7 cellular contexts compared by ENCODE assay signal in the genomic region with DNA sequence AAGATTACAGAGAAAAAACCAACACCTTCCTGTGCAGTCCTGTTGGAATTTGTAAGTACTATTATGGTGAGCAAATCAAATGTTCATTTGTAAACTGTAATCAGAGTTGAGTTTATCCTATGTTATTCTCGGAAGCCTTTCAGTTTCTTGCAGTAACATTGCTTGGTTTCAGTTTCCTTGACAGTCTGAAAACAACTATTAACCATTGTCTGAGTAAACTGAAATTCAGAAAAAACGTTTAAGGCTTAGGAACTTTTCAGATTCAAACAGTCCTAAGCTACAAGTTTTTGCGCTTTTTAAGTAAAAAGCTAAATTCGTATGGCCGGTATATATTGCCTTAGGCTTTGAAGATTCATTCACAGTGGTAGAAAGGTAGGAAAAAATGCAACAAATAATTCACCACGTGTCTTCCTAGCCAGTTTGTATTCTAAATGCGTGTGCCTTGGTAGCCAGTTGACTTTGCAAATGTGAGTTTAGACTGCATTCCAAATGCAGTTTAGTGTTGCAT. TPM values are rescaled to one million over a fixed set of nuclear protein-coding genes. Genes with fewer than 3 reads are reported as not detected.
DNase-seq lines count a peak whose midpoint lies in the region; ATAC-seq, FAIRE-seq and TF ChIP-seq lines count a peak whose summit lies in the region.

No MANE protein-coding gene starts in this region.

- H3K27me3 Mint-ChIP-seq in nephron progenitor cell (ENCODE audit: low read depth, poor library complexity), result no peaks in the 10 kb centered on the region

- peak overlapping the region; percentile 15 for H3K9ac ChIP-seq in endocrine pancreas (ENCODE audit: control insufficient read depth, insufficient read depth, low read length)

- TF ChIP-seq CTCF in nephron progenitor cell (IDR thresholded peaks at IDR 0.05), result no peak

- H3K9me3 Mint-ChIP-seq in nephron progenitor cell, result peaks cover 16% of the 10 kb centered on the region

- FAIRE-seq in GM18507 (lab: Jason Lieb, UNC), result peak; percentile 77

- peaks cover 49% of the 10 kb centered on the region for H3K36me3 Mint-ChIP-seq in nephron progenitor cell (ENCODE audit: low read depth)

- no peaks in the 10 kb centered on the region for H3K27me3 ChIP-seq in endocrine pancreas (ENCODE audit: control insufficient read depth, insufficient read depth, low read length)

- H3K4me1 Mint-ChIP-seq in nephron progenitor cell, result peaks cover 56% of the 10 kb centered on the region

- no peak for ATAC-seq in GM21723 (IDR thresholded peaks at IDR 0.05; ENCODE audit: unreplicated experiment)
- ATAC-seq in HG02840 (IDR thresholded peaks at IDR 0.05; ENCODE audit: low FRiP score, unreplicated experiment), result no peak
- no peak for ATAC-seq in HG03139 (IDR thresholded peaks at IDR 0.05; ENCODE audit: unreplicated experiment)

- no peak overlapping the region for H3K27ac Mint-ChIP-seq in nephron progenitor cell

- H3K4me3 ChIP-seq in endocrine pancreas (ENCODE audit: control insufficient read depth, insufficient read depth, low read length), result peak overlapping the region; percentile 99

- H3K36me3 ChIP-seq in endocrine pancreas (ENCODE audit: control insufficient read depth, insufficient read depth, low read length), result no peaks in the 10 kb centered on the region

- H3K4me3 Mint-ChIP-seq in nephron progenitor cell, result peak overlapping the region; percentile 93

- H3K4me1 ChIP-seq in endocrine pancreas (ENCODE audit: control insufficient read depth, insufficient read depth, low read length), result no peaks in the 10 kb centered on the region

- H3K9me3 ChIP-seq in endocrine pancreas (ENCODE audit: control insufficient read depth, low read length), result no peaks in the 10 kb centered on the region

- DNase-seq in GM18507 (ENCODE audit: extremely low spot score, insufficient read length, low read depth) (no peak), nephron progenitor cell (no peak)

TF ChIP-seq in PFSK-1, 5 proteins besides CTCF, POLR2A, EP300 and RAD21:
- TF ChIP-seq, protein P1, sequence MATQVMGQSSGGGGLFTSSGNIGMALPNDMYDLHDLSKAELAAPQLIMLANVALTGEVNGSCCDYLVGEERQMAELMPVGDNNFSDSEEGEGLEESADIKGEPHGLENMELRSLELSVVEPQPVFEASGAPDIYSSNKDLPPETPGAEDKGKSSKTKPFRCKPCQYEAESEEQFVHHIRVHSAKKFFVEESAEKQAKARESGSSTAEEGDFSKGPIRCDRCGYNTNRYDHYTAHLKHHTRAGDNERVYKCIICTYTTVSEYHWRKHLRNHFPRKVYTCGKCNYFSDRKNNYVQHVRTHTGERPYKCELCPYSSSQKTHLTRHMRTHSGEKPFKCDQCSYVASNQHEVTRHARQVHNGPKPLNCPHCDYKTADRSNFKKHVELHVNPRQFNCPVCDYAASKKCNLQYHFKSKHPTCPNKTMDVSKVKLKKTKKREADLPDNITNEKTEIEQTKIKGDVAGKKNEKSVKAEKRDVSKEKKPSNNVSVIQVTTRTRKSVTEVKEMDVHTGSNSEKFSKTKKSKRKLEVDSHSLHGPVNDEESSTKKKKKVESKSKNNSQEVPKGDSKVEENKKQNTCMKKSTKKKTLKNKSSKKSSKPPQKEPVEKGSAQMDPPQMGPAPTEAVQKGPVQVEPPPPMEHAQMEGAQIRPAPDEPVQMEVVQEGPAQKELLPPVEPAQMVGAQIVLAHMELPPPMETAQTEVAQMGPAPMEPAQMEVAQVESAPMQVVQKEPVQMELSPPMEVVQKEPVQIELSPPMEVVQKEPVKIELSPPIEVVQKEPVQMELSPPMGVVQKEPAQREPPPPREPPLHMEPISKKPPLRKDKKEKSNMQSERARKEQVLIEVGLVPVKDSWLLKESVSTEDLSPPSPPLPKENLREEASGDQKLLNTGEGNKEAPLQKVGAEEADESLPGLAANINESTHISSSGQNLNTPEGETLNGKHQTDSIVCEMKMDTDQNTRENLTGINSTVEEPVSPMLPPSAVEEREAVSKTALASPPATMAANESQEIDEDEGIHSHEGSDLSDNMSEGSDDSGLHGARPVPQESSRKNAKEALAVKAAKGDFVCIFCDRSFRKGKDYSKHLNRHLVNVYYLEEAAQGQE (IDR thresholded peaks at IDR 0.05; ENCODE audit: insufficient read depth in 1 of 2, low read depth in 2 of 2, low read length in 2 of 2), result no peak
- TF ChIP-seq SIN3A (IDR thresholded peaks at IDR 0.05; ENCODE audit: borderline replicate concordance, insufficient read depth, low read length), result peak; percentile 43; the same call in 1 of the 2 replicates

RNA-seq across cellular contexts. Expression of gene GPBP1, which starts 2.5 kb away (rescaled TPM):
- polyA plus RNA-seq in PFSK-1 (2012; ENCODE audit: insufficient read length, low read depth), result 20.4 TPM
